In the genomic region with DNA sequence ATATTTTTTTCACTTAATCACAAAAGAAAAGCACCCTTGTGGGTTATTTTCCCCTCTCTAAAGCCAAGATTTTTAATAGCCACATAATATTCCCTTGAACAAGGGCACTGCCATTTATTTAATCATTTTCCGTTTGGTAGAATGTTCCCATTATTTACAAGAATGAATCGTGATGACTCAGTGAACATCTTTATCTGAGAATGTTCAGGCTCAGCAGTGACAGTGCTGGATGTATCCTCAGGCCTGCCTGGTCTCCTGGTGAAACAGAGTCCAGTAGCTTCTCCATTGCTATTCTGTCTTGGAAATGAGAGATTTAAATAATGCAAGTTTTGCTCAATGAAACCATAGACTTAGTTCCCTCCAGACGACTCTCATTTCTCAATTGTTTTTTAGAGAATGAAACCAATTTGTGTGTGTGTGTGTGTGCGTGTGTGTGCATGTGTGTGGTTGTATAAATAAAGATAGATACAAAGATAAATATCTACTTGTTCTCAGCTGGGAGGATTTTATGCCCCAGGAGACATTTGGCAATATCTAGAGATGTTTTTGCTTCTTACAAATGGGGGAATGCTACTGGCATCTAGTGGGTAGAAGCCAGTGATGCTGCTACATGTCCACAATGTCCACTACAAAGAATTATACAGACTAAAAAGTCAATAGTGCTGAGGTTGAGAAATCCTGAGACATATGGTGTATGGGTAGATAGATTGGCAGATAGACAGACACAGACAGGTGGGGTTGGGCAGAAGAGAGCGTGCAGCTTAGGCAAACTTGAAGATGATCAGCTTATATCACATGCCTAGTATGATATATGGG, we compare ENCODE assay signal across 1 cellular context.
TF ChIP-seq lines count a peak whose summit lies in the region.

No MANE protein-coding gene starts in this region.

TF ChIP-seq in HepG2, 621 proteins besides CTCF, POLR2A, EP300 and RAD21:
- TF ChIP-seq, protein P1, sequence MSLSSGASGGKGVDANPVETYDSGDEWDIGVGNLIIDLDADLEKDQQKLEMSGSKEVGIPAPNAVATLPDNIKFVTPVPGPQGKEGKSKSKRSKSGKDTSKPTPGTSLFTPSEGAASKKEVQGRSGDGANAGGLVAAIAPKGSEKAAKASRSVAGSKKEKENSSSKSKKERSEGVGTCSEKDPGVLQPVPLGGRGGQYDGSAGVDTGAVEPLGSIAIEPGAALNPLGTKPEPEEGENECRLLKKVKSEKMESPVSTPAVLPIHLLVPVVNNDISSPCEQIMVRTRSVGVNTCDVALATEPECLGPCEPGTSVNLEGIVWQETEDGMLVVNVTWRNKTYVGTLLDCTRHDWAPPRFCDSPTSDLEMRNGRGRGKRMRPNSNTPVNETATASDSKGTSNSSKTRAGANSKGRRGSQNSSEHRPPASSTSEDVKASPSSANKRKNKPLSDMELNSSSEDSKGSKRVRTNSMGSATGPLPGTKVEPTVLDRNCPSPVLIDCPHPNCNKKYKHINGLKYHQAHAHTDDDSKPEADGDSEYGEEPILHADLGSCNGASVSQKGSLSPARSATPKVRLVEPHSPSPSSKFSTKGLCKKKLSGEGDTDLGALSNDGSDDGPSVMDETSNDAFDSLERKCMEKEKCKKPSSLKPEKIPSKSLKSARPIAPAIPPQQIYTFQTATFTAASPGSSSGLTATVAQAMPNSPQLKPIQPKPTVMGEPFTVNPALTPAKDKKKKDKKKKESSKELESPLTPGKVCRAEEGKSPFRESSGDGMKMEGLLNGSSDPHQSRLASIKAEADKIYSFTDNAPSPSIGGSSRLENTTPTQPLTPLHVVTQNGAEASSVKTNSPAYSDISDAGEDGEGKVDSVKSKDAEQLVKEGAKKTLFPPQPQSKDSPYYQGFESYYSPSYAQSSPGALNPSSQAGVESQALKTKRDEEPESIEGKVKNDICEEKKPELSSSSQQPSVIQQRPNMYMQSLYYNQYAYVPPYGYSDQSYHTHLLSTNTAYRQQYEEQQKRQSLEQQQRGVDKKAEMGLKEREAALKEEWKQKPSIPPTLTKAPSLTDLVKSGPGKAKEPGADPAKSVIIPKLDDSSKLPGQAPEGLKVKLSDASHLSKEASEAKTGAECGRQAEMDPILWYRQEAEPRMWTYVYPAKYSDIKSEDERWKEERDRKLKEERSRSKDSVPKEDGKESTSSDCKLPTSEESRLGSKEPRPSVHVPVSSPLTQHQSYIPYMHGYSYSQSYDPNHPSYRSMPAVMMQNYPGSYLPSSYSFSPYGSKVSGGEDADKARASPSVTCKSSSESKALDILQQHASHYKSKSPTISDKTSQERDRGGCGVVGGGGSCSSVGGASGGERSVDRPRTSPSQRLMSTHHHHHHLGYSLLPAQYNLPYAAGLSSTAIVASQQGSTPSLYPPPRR (CRISPR knock-in tag; IDR thresholded peaks at IDR 0.05; ENCODE audit: borderline replicate concordance), result no peak
- TF ChIP-seq, protein P2, sequence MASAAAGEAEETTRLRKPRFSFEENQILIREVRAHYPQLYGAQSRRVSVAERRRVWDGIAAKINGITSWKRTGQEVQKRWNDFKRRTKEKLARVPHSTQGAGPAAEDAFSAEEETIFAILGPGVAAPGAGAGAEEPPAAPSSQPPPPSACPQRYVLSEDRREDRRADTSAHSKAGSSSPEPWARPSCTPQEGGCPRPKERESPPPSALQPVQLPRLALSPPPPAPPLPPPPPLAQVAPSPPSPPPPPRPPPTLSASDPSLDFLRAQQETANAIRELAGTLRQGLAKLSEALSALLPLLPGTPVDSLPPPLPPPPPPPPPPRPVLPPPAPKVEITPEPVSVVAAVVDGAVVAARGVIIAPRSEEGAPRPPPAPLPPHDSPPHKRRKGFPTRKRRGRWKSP (CRISPR knock-in tag; IDR thresholded peaks at IDR 0.05), result no peak
- TF ChIP-seq ZBTB38 (CRISPR knock-in tag; IDR thresholded peaks at IDR 0.05), result no peak
- no peak for TF ChIP-seq ZNF225 (CRISPR knock-in tag; IDR thresholded peaks at IDR 0.05)
- TF ChIP-seq ZSCAN25 (CRISPR knock-in tag; IDR thresholded peaks at IDR 0.05), result no peak
- TF ChIP-seq ZSCAN30 (CRISPR knock-in tag; IDR thresholded peaks at IDR 0.05), result no peak
- no peak for TF ChIP-seq SNRNP70 (IDR thresholded peaks at IDR 0.05; ENCODE audit: low read depth, low read length)
- TF ChIP-seq STAT5B (CRISPR knock-in tag; IDR thresholded peaks at IDR 0.05), result no peak
- TF ChIP-seq HIVEP1 (CRISPR knock-in tag; IDR thresholded peaks at IDR 0.05), result no peak
